In genomic region chr19:13025819-13026477, GRCh38 we compare ENCODE assay signal across 9 cellular contexts. TPM values are rescaled to one million over a fixed set of nuclear protein-coding genes. Genes with fewer than 3 reads are reported as not detected.
DNase-seq lines count a peak whose midpoint lies in the region; ATAC-seq and TF ChIP-seq lines count a peak whose summit lies in the region.
"Had no signal": no experiment of that assay in that cellular context is flagged by ENCODE, and none has a peak within 500 bp of the region (broad histone marks: within the 10 kb centered on the region; RNA-seq: fewer than 3 reads in every experiment).

No MANE protein-coding gene starts in this region.

- H3K27me3 ChIP-seq in AG04450 (ENCODE audit: control insufficient read depth, insufficient read depth, low read length) (no peaks in the 10 kb centered on the region), PC-3 (ENCODE audit: low read length) (no peaks in the 10 kb centered on the region), esophagus (ENCODE audit: control insufficient read depth in 1 of 2, insufficient read depth in 2 of 2, low read length in 2 of 2) (no peaks in the 10 kb centered on the region)

- BruUV-seq in PC-3 (replicated peaks; lab: Mats Ljungman, UMichigan) = TSS peak; percentile 15

- H3K9me3 ChIP-seq in AG04450 (ENCODE audit: control insufficient read depth, insufficient read depth, low read length) (no peaks in the 10 kb centered on the region; the same call in 1 of the 2 replicates), PC-3 (ENCODE audit: low read length) (no peaks in the 10 kb centered on the region), esophagus (ENCODE audit: control insufficient read depth in 2 of 2, insufficient read depth in 1 of 2, low read depth in 1 of 2, low read length in 1 of 2) (no peaks in the 10 kb centered on the region)

- POLR2A ChIA-PET in AG04450 (lab: Yijun Ruan, JAX) (interaction anchor here (0.6 to 1.0 kb wide), 3 partner anchors 29 to 121 kb away, joined by 3 to 4 read pairs (median 3); no protein-coding TSS in a partner anchor), PC-3 (lab: Charles Lee; ENCODE audit: unreplicated experiment) (interaction anchor here (0.6 to 0.8 kb wide), 2 partner anchors 13 to 28 kb away, joined by 3 to 6 read pairs; no protein-coding TSS in a partner anchor)

- peak overlapping the region; percentile 72 for H3K9ac ChIP-seq in PC-3 (ENCODE audit: low read length)

- H4K20me1 ChIP-seq in PC-3 (ENCODE audit: low read length) = no peaks in the 10 kb centered on the region

- ATAC-seq in PC-3 = no peak
- no peak for ATAC-seq in activated naive CD4-positive, alpha-beta T cell treated with anti-CD3 and anti-CD28 coated beads, Interleukin-2, amount 50 U/mL, for 72 hours

- TF ChIP-seq CTCF in AG04450 (IDR thresholded peaks at IDR 0.05; ENCODE audit: low read depth, low read length) (no peak), PC-3 (conservative IDR thresholded peaks at IDR 0.05; ENCODE audit: low read depth, low read length) (no peak)

- peaks cover 6 to 8% of the 10 kb centered on the region in 2 donors for H3K36me3 Mint-ChIP-seq in activated naive CD4-positive, alpha-beta T cell treated with anti-CD3 and anti-CD28 coated beads, Interleukin-2, amount 50 U/mL, for 72 hours

- DNase-seq in AG04450 (ENCODE audit: low read depth, low spot score) (no peak), PC-3 (no peak), pons (ENCODE audit: low spot score) (peak; percentile 69), GF-D8 (lab: John Stamatoyannopoulos, UW) (no peak), DMS 273 (lab: John Stamatoyannopoulos, UW; ENCODE audit: unreplicated experiment) (no peak), GM03348 (ENCODE audit: low spot score) (no peak)
- no peak for DNase-seq in activated naive CD4-positive, alpha-beta T cell treated with anti-CD3 and anti-CD28 coated beads, Interleukin-2, amount 50 U/mL, for 72 hours (ENCODE audit: low spot score in 2 of 2)
- DNase-seq: activated T-cell treated with anti-CD3 and anti-CD28 coated beads, Interleukin-2, amount 50 U/mL, for 48 hours had no signal

- no peaks in the 10 kb centered on the region for H3K9me2 ChIP-seq in PC-3 (replicated peaks; ENCODE audit: low read length)

- H3K27ac ChIP-seq in AG04450 (ENCODE audit: low read depth, low read length) = no peak overlapping the region
- peak overlapping the region; percentile 43 for H3K27ac ChIP-seq in PC-3 (ENCODE audit: low read length)
- H3K27ac ChIP-seq in esophagus (ENCODE audit: low read depth in 2 of 2, low read length in 1 of 2) = peak overlapping the region; percentile 89 to 95

- H3K9me3 Mint-ChIP-seq in activated naive CD4-positive, alpha-beta T cell treated with anti-CD3 and anti-CD28 coated beads, Interleukin-2, amount 50 U/mL, for 72 hours = no peaks in the 10 kb centered on the region

- CTCF ChIA-PET in AG04450 (lab: Charles Lee) (interaction anchor here (2.4 to 6.8 kb wide), 2 partner anchors 36 to 48 kb away, joined by 6 to 46 read pairs; no protein-coding TSS in a partner anchor), PC-3 (lab: Charles Lee) (interaction anchor here (0.6 to 1.0 kb wide), 4 partner anchors 12 to 36 kb away, joined by 3 read pairs; no protein-coding TSS in a partner anchor)

- H3K4me1 ChIP-seq in PC-3 (ENCODE audit: insufficient read depth, low read length) (peaks cover 42% of the 10 kb centered on the region), esophagus (ENCODE audit: control insufficient read depth in 2 of 2, insufficient read depth in 2 of 2, low read length in 1 of 2) (peaks cover 2 to 32% of the 10 kb centered on the region in 2 donors)

- peak overlapping the region; percentile 89 for H3K4me2 ChIP-seq in PC-3 (ENCODE audit: low read length)

- peaks cover 93% of the 10 kb centered on the region for H3K79me2 ChIP-seq in PC-3 (ENCODE audit: low read length)

- H2AFZ ChIP-seq in PC-3 (ENCODE audit: low read length) = peak overlapping the region; percentile 61

- H3K4me3 ChIP-seq in AG04450 (ENCODE audit: low read depth, low read length) (peak overlapping the region; percentile 65), PC-3 (ENCODE audit: low read length) (peak overlapping the region; percentile 82), esophagus (ENCODE audit: low read depth in 1 of 2, low read length in 2 of 2) (peak overlapping the region; percentile 5 to 65)

- 32% methylated on average over 7 of the region's 7 CpGs for WGBS in esophagus, 2 donors

- no peaks in the 10 kb centered on the region for H3F3A ChIP-seq in PC-3 (ENCODE audit: low read length, unreplicated experiment)

- intact Hi-C loops in PC-3 (cut with micrococcal nuclease) = loop anchor here (1.0 kb wide), 2 partner anchors 10 to 11 kb away; no protein-coding TSS in a partner anchor

- H3K36me3 ChIP-seq in PC-3 (ENCODE audit: low read depth, low read length) (peaks cover 18% of the 10 kb centered on the region; the same call in 1 of the 2 replicates), esophagus (ENCODE audit: control insufficient read depth in 2 of 2, insufficient read depth in 2 of 2, low read length in 1 of 2) (no peaks in the 10 kb centered on the region)

- H3K27ac Mint-ChIP-seq in activated naive CD4-positive, alpha-beta T cell treated with anti-CD3 and anti-CD28 coated beads, Interleukin-2, amount 50 U/mL, for 72 hours = peak overlapping the region in 1 of 2 donors; percentile 10

RNA-seq across cellular contexts. Expression of gene NFIX, which starts 30.7 kb away (rescaled TPM):
- 15.1 and 22.3 TPM in 2 replicates for polyA plus RNA-seq in AG04450 (2011; rRNA removed)
- 32.8 and 33.9 TPM in 2 replicates for polyA minus RNA-seq in AG04450 (2011; rRNA and poly(A)+ RNA removed)
- 43.3 and 75.8 TPM in 2 replicates for total RNA-seq in PC-3 (2014; rRNA removed)
- 10 to 100 TPM; 26.9 to 38.5 TPM for polyA plus RNA-seq in esophagus
- total RNA-seq in activated naive CD4-positive, alpha-beta T cell treated with anti-CD3 and anti-CD28 coated beads, Interleukin-2, amount 50 U/mL, for 72 hours = 1 to 10 TPM; 1.8 to 5.4 TPM

RNA-seq across cellular contexts. Expression of gene DAND5, which starts 56.6 kb away (rescaled TPM):
- polyA plus RNA-seq in AG04450 (2011; rRNA removed) = not detected in 2 replicates
- not detected in 2 replicates for polyA minus RNA-seq in AG04450 (2011; rRNA and poly(A)+ RNA removed)
- total RNA-seq in PC-3 (2014; rRNA removed) = 0.55 and 1.1 TPM in 2 replicates
- not detected for polyA plus RNA-seq in esophagus
- 1 to 10 TPM in 1 of 2 donors, under 1 TPM in 1; 0.31 to 1.3 TPM for total RNA-seq in activated naive CD4-positive, alpha-beta T cell treated with anti-CD3 and anti-CD28 coated beads, Interleukin-2, amount 50 U/mL, for 72 hours
